In the genomic region with DNA sequence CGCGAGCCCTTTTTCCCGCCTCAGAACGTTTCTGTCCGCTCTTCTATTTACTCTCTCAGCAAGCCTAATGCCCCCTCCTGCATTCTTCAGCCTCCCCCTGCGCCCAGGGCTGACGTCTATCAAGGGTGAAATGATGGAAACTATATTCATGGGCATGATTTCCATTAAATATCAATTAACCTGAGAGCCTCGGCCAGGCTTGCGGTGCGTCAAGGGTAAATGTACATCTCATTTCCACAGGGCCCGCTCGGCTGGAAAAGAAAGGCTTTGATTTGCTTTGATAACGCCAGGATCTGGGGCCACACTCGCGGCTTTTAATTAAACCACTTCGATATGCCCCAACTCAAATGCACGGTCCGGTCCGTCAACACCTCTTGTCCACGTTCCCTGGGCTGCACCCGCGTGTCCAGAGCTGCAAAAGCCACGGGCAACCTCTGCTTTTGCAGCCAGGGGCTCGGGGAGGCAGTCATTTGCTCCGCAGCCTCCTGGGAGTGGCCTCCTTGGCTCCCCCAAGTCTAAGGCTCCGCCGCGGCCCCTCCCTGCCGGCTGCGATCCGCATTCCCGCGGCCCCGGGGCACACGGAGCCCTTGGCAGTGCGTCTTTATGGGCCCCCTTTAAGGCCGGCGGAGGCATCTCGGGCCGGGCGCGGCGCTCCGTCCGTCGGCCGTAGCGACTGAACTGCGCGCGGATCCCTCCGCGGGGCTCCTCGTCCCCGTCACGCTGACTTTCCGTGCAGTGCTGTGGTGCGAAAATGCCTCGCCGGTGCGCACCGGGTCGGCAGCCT, we compare ENCODE assay signal across 9 cellular contexts. TPM values are rescaled to one million over a fixed set of nuclear protein-coding genes. Genes with fewer than 3 reads are reported as not detected.
DNase-seq lines count a peak whose midpoint lies in the region; ATAC-seq and TF ChIP-seq lines count a peak whose summit lies in the region.
"Had no signal": no experiment of that assay in that cellular context is flagged by ENCODE, and none has a peak within 500 bp of the region (broad histone marks: within the 10 kb centered on the region; RNA-seq: fewer than 3 reads in every experiment).

Gene HOXD8, plus strand, starts transcription at position 693 of the 784 bp plus-strand sequence. CDS start 662 bp downstream, outside the sequence.

- BruUV-seq in Caco-2 (replicated peaks; lab: Mats Ljungman, UMichigan), result no TSS peak

- WGBS in spleen, 5 donors, result 4 to 8% (median 5%) methylated on average over 33 to 63 of the region's 63 CpGs

- no peak for ATAC-seq in HG02588 (IDR thresholded peaks at IDR 0.05; ENCODE audit: unreplicated experiment)
- no peak for ATAC-seq in HG03457 (IDR thresholded peaks at IDR 0.05; ENCODE audit: unreplicated experiment)

- DNase-seq in Caco-2, result peak; percentile 52 to 53
- peak; percentile 35 for DNase-seq in NCI-H1048 (lab: John Stamatoyannopoulos, UW)
- no peak for DNase-seq in activated T-helper 2 cell treated with anti-CD3 and anti-CD28 coated beads, Interferon-gamma antibody, Interleukin-2, Interleukin-4, amounts not matched to agents 10 μg/mL and 5 μg/mL and 100 μg/mL, durations not matched to agents 14 hours and 24 hours and 36 hours (ENCODE audit: low spot score)
- peak; percentile 82 for DNase-seq in spleen
- no peak for DNase-seq in G401 (ENCODE audit: low spot score)

- POLR2A ChIA-PET in Caco-2 (lab: Charles Lee), result no interaction called here

- no peaks in the 10 kb centered on the region for H3K9me3 Mint-ChIP-seq in Caco-2 (ENCODE audit: unreplicated experiment)
- H3K9me3 Mint-ChIP-seq in activated T-helper 2 cell treated with anti-CD3 and anti-CD28 coated beads, Interferon-gamma antibody, Interleukin-2, Interleukin-4, amounts not matched to agents 10 μg/mL and 5 μg/mL and 100 μg/mL, durations not matched to agents 14 hours and 24 hours and 36 hours, result no peaks in the 10 kb centered on the region

- peaks cover 16% of the 10 kb centered on the region for H3K27me3 ChIP-seq in Caco-2 (replicated peaks; ENCODE audit: control insufficient read depth, insufficient read depth, low read length)
- peaks cover 0 to 100% (median 93%) of the 10 kb centered on the region in 7 donors for H3K27me3 ChIP-seq in spleen (replicated peaks in 1 of 7)

- H3K36me3 ChIP-seq in Caco-2 (ENCODE audit: control insufficient read depth, insufficient read depth, low read length), result no peaks in the 10 kb centered on the region
- no peaks in the 10 kb centered on the region for H3K36me3 ChIP-seq in spleen

- H3K4me3 ChIP-seq in Caco-2 (ENCODE audit: low read depth, low read length) (peak within 1 kb of the TSS; percentile 32), iPS-18c (ENCODE audit: insufficient read depth, low read depth, low read length) (peak within 1 kb of the TSS; percentile 15; the same call in 1 of the 2 replicates), spleen (peak within 1 kb of the TSS; percentile 20 to 71 (median 40))

- peak within 1 kb of the TSS; percentile 66 for H3K4me3 Mint-ChIP-seq in Caco-2 (ENCODE audit: unreplicated experiment)
- H3K4me3 Mint-ChIP-seq in activated T-helper 2 cell treated with anti-CD3 and anti-CD28 coated beads, Interferon-gamma antibody, Interleukin-2, Interleukin-4, amounts not matched to agents 10 μg/mL and 5 μg/mL and 100 μg/mL, durations not matched to agents 14 hours and 24 hours and 36 hours (ENCODE audit: low read depth), result no peak within 1 kb of the TSS

- CTCF ChIA-PET in Caco-2 (lab: Charles Lee), result interaction anchor here (4.0 kb wide), 1 partner anchor 327 kb away, joined by 64 read pairs; no protein-coding TSS in a partner anchor

- H3K4me1 Mint-ChIP-seq in Caco-2 (ENCODE audit: low read depth, unreplicated experiment), result peaks cover 29% of the 10 kb centered on the region
- H3K4me1 Mint-ChIP-seq in activated T-helper 2 cell treated with anti-CD3 and anti-CD28 coated beads, Interferon-gamma antibody, Interleukin-2, Interleukin-4, amounts not matched to agents 10 μg/mL and 5 μg/mL and 100 μg/mL, durations not matched to agents 14 hours and 24 hours and 36 hours (ENCODE audit: low read depth), result peaks cover 12% of the 10 kb centered on the region

- no peaks in the 10 kb centered on the region for H3K36me3 Mint-ChIP-seq in Caco-2 (ENCODE audit: insufficient read depth, unreplicated experiment)
- H3K36me3 Mint-ChIP-seq in activated T-helper 2 cell treated with anti-CD3 and anti-CD28 coated beads, Interferon-gamma antibody, Interleukin-2, Interleukin-4, amounts not matched to agents 10 μg/mL and 5 μg/mL and 100 μg/mL, durations not matched to agents 14 hours and 24 hours and 36 hours (ENCODE audit: low read depth), result no peaks in the 10 kb centered on the region

- intact Hi-C loops in Caco-2 (cut with micrococcal nuclease; ENCODE audit: unreplicated experiment), result loop anchor here (10.0 kb wide), 2 partner anchors 256 to 686 kb away; no protein-coding TSS in a partner anchor
- intact Hi-C loops in activated T-helper 2 cell treated with anti-CD3 and anti-CD28 coated beads, Interferon-gamma antibody, Interleukin-2, Interleukin-4, amounts not matched to agents 10 μg/mL and 5 μg/mL and 100 μg/mL, durations not matched to agents 14 hours and 24 hours and 36 hours (cut with micrococcal nuclease), result loop anchor here (2.0 to 10.0 kb wide), 4 partner anchors 18 to 1794 kb away; partner anchors contain the start of gene SP9
- intact Hi-C loops in spleen (cut with DNase I; ENCODE audit: low total_unique reads), result loop anchor here (5.0 kb wide), 4 partner anchors 423 to 1018 kb away; no protein-coding TSS in a partner anchor

- peak within 1 kb of the TSS; percentile 57 to 93 (median 86) for H3K27ac ChIP-seq in spleen

- no peak for TF ChIP-seq CTCF in Caco-2 (IDR thresholded peaks at IDR 0.05; ENCODE audit: insufficient read depth in 1 of 2, low read depth in 1 of 2, low read length in 1 of 2, severe bottlenecking in 1 of 2, unreplicated experiment in 1 of 2)
- TF ChIP-seq CTCF in spleen (IDR thresholded peaks at IDR 0.05 in 8 of 11, conservative IDR thresholded peaks at IDR 0.05 in 3 of 11), result no peak

- TF ChIP-seq POLR2A in spleen (IDR thresholded peaks at IDR 0.05), result peak in 1 of 3 donors; percentile 26

- H3K27ac Mint-ChIP-seq in Caco-2 (ENCODE audit: unreplicated experiment), result no peak within 1 kb of the TSS
- H3K27ac Mint-ChIP-seq in activated T-helper 2 cell treated with anti-CD3 and anti-CD28 coated beads, Interferon-gamma antibody, Interleukin-2, Interleukin-4, amounts not matched to agents 10 μg/mL and 5 μg/mL and 100 μg/mL, durations not matched to agents 14 hours and 24 hours and 36 hours, result peak within 1 kb of the TSS; percentile 63

- in situ Hi-C loops in G401 (cut with HindIII; ENCODE audit: low sequenced_read_pairs), result no loop called here

- H3K27me3 Mint-ChIP-seq in Caco-2 (ENCODE audit: insufficient read depth, unreplicated experiment), result peaks cover 65% of the 10 kb centered on the region
- H3K27me3 Mint-ChIP-seq in activated T-helper 2 cell treated with anti-CD3 and anti-CD28 coated beads, Interferon-gamma antibody, Interleukin-2, Interleukin-4, amounts not matched to agents 10 μg/mL and 5 μg/mL and 100 μg/mL, durations not matched to agents 14 hours and 24 hours and 36 hours (ENCODE audit: low read depth), result peaks cover 79% of the 10 kb centered on the region

- H3K4me1 ChIP-seq in Caco-2, result peaks cover 25% of the 10 kb centered on the region
- H3K4me1 ChIP-seq in spleen, result peaks cover 0 to 76% (median 44%) of the 10 kb centered on the region in 6 donors

- no peaks in the 10 kb centered on the region for H3K9me3 ChIP-seq in Caco-2
- no peaks in the 10 kb centered on the region for H3K9me3 ChIP-seq in iPS-18c (ENCODE audit: control insufficient read depth, insufficient read depth, low read length)
- H3K9me3 ChIP-seq in spleen, result no peaks in the 10 kb centered on the region

RNA-seq across cellular contexts. Expression of gene HOXD8, which starts in this region (rescaled TPM):
- not detected in 2 replicates for total RNA-seq in Caco-2 (2022)
- not detected in 2 replicates for total RNA-seq in activated T-helper 2 cell treated with anti-CD3 and anti-CD28 coated beads, Interferon-gamma antibody, Interleukin-2, Interleukin-4, amounts not matched to agents 10 μg/mL and 5 μg/mL and 100 μg/mL, durations not matched to agents 14 hours and 24 hours and 36 hours
- total RNA-seq in spleen, result 10 to 100 TPM; 10.5 to 27.0 (median 16.8) TPM
- 10 to 100 TPM in 1 of 3 donors, 1 to 10 TPM in 2; 4.7 to 15.7 (median 6.0) TPM for polyA plus RNA-seq in spleen
- 4.1 and 4.2 TPM in 2 replicates for total RNA-seq in G401 (2014; rRNA removed; shearing (Covaris generic))
- total RNA-seq: pulmonary artery endothelial cell had no signal

Comparison
In these comparisons a context has a peak if more than half of its experiments do, and no peak if none do; other contexts are left out.
1. Peak in DNase-seq and H3K4me3 ChIP-seq in Caco-2; RNA of the gene not detected or under 1 TPM.
2. DNase-seq: peak in NCI-H1048 (single experiment) and spleen (single experiment); none in activated T-helper 2 cell treated with anti-CD3 and anti-CD28 coated beads, Interferon-gamma antibody, Interleukin-2, Interleukin-4, amounts not matched to agents 10 μg/mL and 5 μg/mL and 100 μg/mL, durations not matched to agents 14 hours and 24 hours and 36 hours (single experiment) and G401 (single experiment).
3. Peak in every context shown above with its lines, with median percentiles within 50 percentile points of each other: H3K4me3 ChIP-seq.